14 cellular contexts compared by ENCODE assay signal in the genomic region with DNA sequence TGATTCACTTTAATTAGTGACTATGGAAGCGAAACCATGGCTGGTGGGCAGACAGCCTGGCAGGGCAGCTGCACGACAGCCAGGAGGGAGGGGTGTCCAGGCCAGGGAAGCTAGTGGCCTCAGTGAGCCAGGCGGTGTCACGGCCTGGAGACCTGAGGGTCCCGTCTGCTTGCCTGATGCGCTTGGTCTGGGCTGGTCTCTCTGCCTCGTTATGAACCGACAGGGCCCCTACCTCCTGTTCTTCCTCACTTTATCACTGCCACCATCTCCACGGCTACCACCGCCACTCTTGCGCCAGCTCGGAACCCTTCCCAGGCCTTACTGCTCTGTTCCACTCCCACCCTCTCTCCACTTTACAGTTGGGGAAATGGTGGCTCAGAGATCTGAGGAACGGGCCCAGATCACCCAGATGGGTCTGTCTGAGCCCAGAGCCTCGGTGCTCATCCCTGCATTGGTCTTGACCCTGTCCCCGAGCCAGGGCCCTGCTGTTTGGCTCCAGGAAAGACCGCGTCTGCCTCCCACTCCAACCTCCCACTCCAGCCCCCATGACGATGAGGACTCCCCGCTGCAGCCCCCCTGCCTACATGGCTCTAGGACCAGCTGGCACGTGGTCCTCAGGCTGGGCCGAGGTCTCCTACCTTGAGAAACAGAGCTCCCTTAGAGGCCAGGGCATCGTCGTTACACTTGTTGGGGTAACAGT. TPM values are rescaled to one million over a fixed set of nuclear protein-coding genes. Genes with fewer than 3 reads are reported as not detected.
DNase-seq lines count a peak whose midpoint lies in the region; ATAC-seq and TF ChIP-seq lines count a peak whose summit lies in the region.
"Had no signal": no experiment of that assay in that cellular context is flagged by ENCODE, and none has a peak within 500 bp of the region (broad histone marks: within the 10 kb centered on the region; RNA-seq: fewer than 3 reads in every experiment).

No MANE protein-coding gene starts in this region.

- no peaks in the 10 kb centered on the region for H3K9me3 ChIP-seq in neuronal stem cell (replicated peaks in 1 of 2; ENCODE audit: control insufficient read depth in 2 of 2, insufficient read depth in 1 of 2, low read depth in 1 of 2, low read length in 2 of 2)
- H3K9me3 ChIP-seq: sigmoid colon, suprapubic skin had no signal

- H3K9ac ChIP-seq in neuronal stem cell (ENCODE audit: low read depth, low read length, poor library complexity), result no peak overlapping the region

- no peaks in the 10 kb centered on the region for H3K79me1 ChIP-seq in neuronal stem cell (ENCODE audit: low read depth, low read length)

- peak overlapping the region; percentile 11 for H3K4me3 Mint-ChIP-seq in activated T-cell treated with anti-CD3 and anti-CD28 coated beads, Interleukin-2, amount 50 U/mL, for 4 hours
- H3K4me3 Mint-ChIP-seq in IgD-negative memory B cell, result peak overlapping the region; percentile 21 to 82 (median 64)
- no peak overlapping the region for H3K4me3 Mint-ChIP-seq in brain
- H3K4me3 Mint-ChIP-seq: HFFc6 had no signal

- H2AK5ac ChIP-seq in neuronal stem cell (ENCODE audit: low read depth, low read length), result peak overlapping the region; percentile 66

- H3K18ac ChIP-seq in neuronal stem cell (ENCODE audit: low read length), result peak overlapping the region; percentile 20

- H3K27ac Mint-ChIP-seq in IgD-negative memory B cell (peak overlapping the region; percentile 74 to 88 (median 74)), brain (peak overlapping the region in 4 of 5 experiments; percentile 25 to 71 (median 56))
- H3K27ac Mint-ChIP-seq: HFFc6 had no signal

- peaks cover 0 to 13% (median 0%) of the 10 kb centered on the region in 3 experiments for H3K27me3 ChIP-seq in neuronal stem cell (ENCODE audit: control insufficient read depth in 3 of 3, insufficient read depth in 3 of 3, low read depth in 1 of 3, low read length in 3 of 3)

- peak; percentile 4 to 9 for ATAC-seq in activated T-cell treated with anti-CD3 and anti-CD28 coated beads, Interleukin-2, amount 50 U/mL, for 4 hours
- ATAC-seq in HG03175 (IDR thresholded peaks at IDR 0.05; ENCODE audit: unreplicated experiment) (no peak), GM21737 (IDR thresholded peaks at IDR 0.05; ENCODE audit: unreplicated experiment) (no peak)

- H2BK120ac ChIP-seq in neuronal stem cell (ENCODE audit: low read depth, low read length), result no peak overlapping the region

- H2BK5ac ChIP-seq in neuronal stem cell (ENCODE audit: low read length), result peak overlapping the region; percentile 42

- H3K23ac ChIP-seq in neuronal stem cell (ENCODE audit: low read depth, low read length, poor library complexity), result peak overlapping the region; percentile 16

- TF ChIP-seq CTCF in brain (conservative IDR thresholded peaks at IDR 0.05), result no peak

- no peak overlapping the region for H3K4ac ChIP-seq in neuronal stem cell (ENCODE audit: low read length)

- no peak overlapping the region for H3K4me2 ChIP-seq in neuronal stem cell (ENCODE audit: insufficient read depth, low read length, poor library complexity, severe bottlenecking)

- peak overlapping the region; percentile 41 for H2BK15ac ChIP-seq in neuronal stem cell (ENCODE audit: low read length)

- H2AFZ ChIP-seq in neuronal stem cell (ENCODE audit: low read length), result no peak overlapping the region

- no peaks in the 10 kb centered on the region for H3K36me3 Mint-ChIP-seq in activated T-cell treated with anti-CD3 and anti-CD28 coated beads, Interleukin-2, amount 50 U/mL, for 4 hours (ENCODE audit: insufficient read depth)
- H3K36me3 Mint-ChIP-seq in IgD-negative memory B cell, result no peaks in the 10 kb centered on the region
- H3K36me3 Mint-ChIP-seq in brain, result peaks cover 4% of the 10 kb centered on the region

- no peaks in the 10 kb centered on the region for H3K9me3 Mint-ChIP-seq in activated T-cell treated with anti-CD3 and anti-CD28 coated beads, Interleukin-2, amount 50 U/mL, for 4 hours
- H3K9me3 Mint-ChIP-seq in IgD-negative memory B cell (no peaks in the 10 kb centered on the region), brain (peaks cover 0 to 3% (median 0%) of the 10 kb centered on the region in 5 experiments)
- H3K9me3 Mint-ChIP-seq: HFFc6 had no signal

- H3K4me3 ChIP-seq in neuronal stem cell (ENCODE audit: low read length in 2 of 2), result no peak overlapping the region
- H3K4me3 ChIP-seq: sigmoid colon, suprapubic skin had no signal

- no peak overlapping the region for H4K8ac ChIP-seq in neuronal stem cell (ENCODE audit: low read depth, low read length)

- no peak for DNase-seq in activated T-cell treated with anti-CD3 and anti-CD28 coated beads, Interleukin-2, amount 50 U/mL, for 4 hours
- no peak for DNase-seq in activated T-cell treated with anti-CD3 and anti-CD28 coated beads, Interleukin-2, amount 50 U/mL, for 48 hours
- no peak for DNase-seq in neuronal stem cell (ENCODE audit: low spot score)
- DNase-seq in NCI-H1092 treated with DMSO at 0.1 percent for 48 hours (lab: John Stamatoyannopoulos, UW), result no peak
- DNase-seq: HFFc6, midbrain, NCI-H82, sigmoid colon had no signal

- peaks cover 9 to 14% of the 10 kb centered on the region in 2 donors for H3K4me1 ChIP-seq in neuronal stem cell (ENCODE audit: control insufficient read depth in 2 of 2, insufficient read depth in 1 of 2, low read depth in 1 of 2, low read length in 2 of 2)
- H3K4me1 ChIP-seq: sigmoid colon had no signal

- H2BK12ac ChIP-seq in neuronal stem cell (ENCODE audit: low read length), result no peak overlapping the region

- H3K27me3 Mint-ChIP-seq in activated T-cell treated with anti-CD3 and anti-CD28 coated beads, Interleukin-2, amount 50 U/mL, for 4 hours (ENCODE audit: low read depth), result peaks cover 5% of the 10 kb centered on the region
- peaks cover 2% of the 10 kb centered on the region for H3K27me3 Mint-ChIP-seq in IgD-negative memory B cell
- peaks cover 9% of the 10 kb centered on the region for H3K27me3 Mint-ChIP-seq in brain

- WGBS in neuronal stem cell (ENCODE audit: extremely low coverage in 2 of 2, insufficient read length in 2 of 2, insufficient replicate concordance in 1 of 2), 2 donors, result no CpG with 5 or more reads among the region's 23 CpGs

- peak overlapping the region; percentile 72 for H3K14ac ChIP-seq in neuronal stem cell (ENCODE audit: low read length)

- H4K91ac ChIP-seq in neuronal stem cell (ENCODE audit: low read depth, low read length, poor library complexity), result no peak overlapping the region

- H3K27ac ChIP-seq in neuronal stem cell (replicated peaks; ENCODE audit: low read length), result no peak overlapping the region
- H3K27ac ChIP-seq: RWPE1, sigmoid colon, suprapubic skin had no signal

- no peaks in the 10 kb centered on the region for H3K36me3 ChIP-seq in neuronal stem cell (replicated peaks in 1 of 2; ENCODE audit: control insufficient read depth in 2 of 2, insufficient read depth in 2 of 2, low read length in 2 of 2)
- H3K36me3 ChIP-seq: sigmoid colon, suprapubic skin had no signal

- peaks cover 45% of the 10 kb centered on the region for H3K4me1 Mint-ChIP-seq in activated T-cell treated with anti-CD3 and anti-CD28 coated beads, Interleukin-2, amount 50 U/mL, for 4 hours (ENCODE audit: low read depth)
- H3K4me1 Mint-ChIP-seq in IgD-negative memory B cell, result peaks cover 30 to 37% (median 32%) of the 10 kb centered on the region in 3 donors
- H3K4me1 Mint-ChIP-seq in brain, result peaks cover 48% of the 10 kb centered on the region

RNA-seq across cellular contexts. Expression of gene PRMT7, which starts 59.6 kb away (rescaled TPM):
- 10 to 100 TPM; 60.3 to 66.8 (median 63.0) TPM for total RNA-seq in activated T-cell treated with anti-CD3 and anti-CD28 coated beads, Interleukin-2, amount 50 U/mL, for 4 hours
- polyA plus RNA-seq in IgD-negative memory B cell (22.8 TPM), brain (ENCODE audit: insufficient read depth, low read depth, low replicate concordance) (53.6 TPM)
- polyA plus RNA-seq in neuronal stem cell (2013, experiment 1 of 2), result 29.2 TPM
- polyA plus RNA-seq in neuronal stem cell (2013, experiment 2 of 2), result 27.7 TPM

RNA-seq across cellular contexts. Expression of gene SLC7A6OS, which starts 59.6 kb away (rescaled TPM):
- 10 to 100 TPM; 19.0 to 27.6 (median 21.5) TPM for total RNA-seq in activated T-cell treated with anti-CD3 and anti-CD28 coated beads, Interleukin-2, amount 50 U/mL, for 4 hours
- polyA plus RNA-seq in IgD-negative memory B cell (28.2 TPM), brain (ENCODE audit: insufficient read depth, low read depth, low replicate concordance) (12.9 TPM)
- 11.8 TPM for polyA plus RNA-seq in neuronal stem cell (2013, experiment 1 of 2)
- polyA plus RNA-seq in neuronal stem cell (2013, experiment 2 of 2), result 12.4 TPM

Comparison
In these comparisons a context has a peak if more than half of its experiments do, and no peak if none do; other contexts are left out.
1. ATAC-seq: peak in activated T-cell treated with anti-CD3 and anti-CD28 coated beads, Interleukin-2, amount 50 U/mL, for 4 hours (2 of 2); none in HG03175 (single experiment) and GM21737 (single experiment).
2. H3K4me3 Mint-ChIP-seq: peak in activated T-cell treated with anti-CD3 and anti-CD28 coated beads, Interleukin-2, amount 50 U/mL, for 4 hours (single experiment) and IgD-negative memory B cell (4 of 4); none in brain (0 of 5).